ENCODE assay signal across 1 cellular context in genomic region chr10:125892416-125892815, GRCh38. TPM values are rescaled to one million over a fixed set of nuclear protein-coding genes. Genes with fewer than 3 reads are reported as not detected.
"Had no signal": no experiment of that assay in that cellular context is flagged by ENCODE, and none has a peak within 500 bp of the region (broad histone marks: within the 10 kb centered on the region; RNA-seq: fewer than 3 reads in every experiment).

No MANE protein-coding gene starts in this region.

RNA-seq across cellular contexts. Expression of gene FANK1, which starts 3.9 kb away (rescaled TPM):
- polyA plus RNA-seq: naive thymus-derived CD8-positive, alpha-beta T cell had no signal
